In genomic region chr17:27888945-27889344, GRCh38 we compare ENCODE assay signal across 1 cellular context.
TF ChIP-seq lines count a peak whose summit lies in the region.

No MANE protein-coding gene starts in this region.

TF ChIP-seq in HepG2, 621 proteins besides CTCF, POLR2A, EP300 and RAD21 (continued from another document):
- TF ChIP-seq PAXIP1 (CRISPR knock-in tag; conservative IDR thresholded peaks at IDR 0.05) (no peak), MED13 (CRISPR knock-in tag; IDR thresholded peaks at IDR 0.05) (no peak), DNMT3B (CRISPR knock-in tag; conservative IDR thresholded peaks at IDR 0.05) (no peak), MNT (IDR thresholded peaks at IDR 0.05) (0 out of 2 replicates have a peak, but pooled peaks have one; percentile 5), NCOA2 (CRISPR knock-in tag; IDR thresholded peaks at IDR 0.05) (0 out of 2 replicates have a peak, but pooled peaks have one; percentile 18), KDM2A (CRISPR knock-in tag; IDR thresholded peaks at IDR 0.05; ENCODE audit: borderline replicate concordance, low read depth) (no peak), HOXD1 (CRISPR knock-in tag; IDR thresholded peaks at IDR 0.05) (no peak), ATF4 (CRISPR knock-in tag; IDR thresholded peaks at IDR 0.05) (no peak), GPN1 (CRISPR knock-in tag; IDR thresholded peaks at IDR 0.05; ENCODE audit: borderline replicate concordance) (no peak), ZNF710 (CRISPR knock-in tag; IDR thresholded peaks at IDR 0.05; ENCODE audit: borderline replicate concordance) (no peak), ETV5 (CRISPR knock-in tag; IDR thresholded peaks at IDR 0.05; ENCODE audit: borderline replicate concordance) (no peak)
